ENCODE assay signal across 8 cellular contexts in the genomic region with DNA sequence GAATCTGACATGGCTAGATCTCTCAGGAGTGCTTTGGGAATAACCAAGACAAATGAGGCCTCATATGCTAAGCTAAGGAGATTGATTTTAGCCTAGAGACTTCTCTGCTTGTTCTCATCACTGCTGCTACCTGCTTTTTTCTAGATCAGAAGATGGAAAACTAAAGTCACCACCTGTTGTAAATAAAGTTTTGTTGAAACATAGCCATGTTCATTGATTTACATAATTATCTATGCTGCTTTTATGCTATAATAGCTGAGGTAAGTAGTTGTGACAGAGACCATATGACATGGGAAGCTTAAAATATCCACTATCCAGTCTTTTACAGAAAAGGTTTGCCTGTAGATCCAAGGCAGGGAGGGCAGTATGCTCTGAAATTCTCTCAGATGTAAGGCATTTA. TPM values are rescaled to one million over a fixed set of nuclear protein-coding genes. Genes with fewer than 3 reads are reported as not detected.
"Had no signal": no experiment of that assay in that cellular context is flagged by ENCODE, and none has a peak within 500 bp of the region (broad histone marks: within the 10 kb centered on the region; RNA-seq: fewer than 3 reads in every experiment).

No MANE protein-coding gene starts in this region.

- H3K4me1 ChIP-seq: HAP-1 had no signal

- H3K9me3 Mint-ChIP-seq: HFFc6 had no signal

- H3K9me3 ChIP-seq: HAP-1 had no signal

- DNase-seq: GM23248, GOT3, H7, HFFc6, IMR-90, KBM-7 had no signal

- H3K4me3 ChIP-seq: GM23248, HAP-1 had no signal

- ATAC-seq: HCT116 had no signal

- H3K27ac ChIP-seq: GM23248 had no signal

- H3K4me3 Mint-ChIP-seq: HFFc6 had no signal

- H3K9ac ChIP-seq: GM23248 had no signal

- H3K36me3 ChIP-seq: HAP-1 had no signal

- H2AFZ ChIP-seq: GM23248 had no signal

- H3K27ac Mint-ChIP-seq: HFFc6 had no signal

RNA-seq across cellular contexts. Expression of gene CYP26B1, which starts 46.1 kb away (rescaled TPM):
- total RNA-seq: IMR-90 had no signal
